23 cellular contexts compared by ENCODE assay signal in the genomic region with DNA sequence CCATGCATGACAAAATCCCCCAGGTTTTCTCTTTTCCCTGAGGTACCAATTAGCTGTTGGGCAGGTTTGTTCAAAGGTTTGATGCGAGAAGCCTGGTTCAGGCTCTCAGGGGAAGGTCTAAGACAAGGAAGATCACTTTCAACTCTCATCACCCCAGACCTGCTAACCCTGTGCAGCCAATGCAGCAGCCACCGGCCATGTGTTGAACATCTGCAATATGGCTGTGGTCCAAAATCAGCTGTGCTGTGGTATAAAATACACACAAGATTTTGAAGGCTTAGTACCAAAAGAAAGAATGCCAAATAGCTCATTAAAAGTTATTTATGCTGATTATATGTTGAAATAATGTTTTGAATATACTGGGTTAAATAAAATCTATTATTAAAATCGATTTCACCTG. TPM values are rescaled to one million over a fixed set of nuclear protein-coding genes. Genes with fewer than 3 reads are reported as not detected.
DNase-seq lines count a peak whose midpoint lies in the region; ATAC-seq and TF ChIP-seq lines count a peak whose summit lies in the region.
"Had no signal": no experiment of that assay in that cellular context is flagged by ENCODE, and none has a peak within 500 bp of the region (broad histone marks: within the 10 kb centered on the region; RNA-seq: fewer than 3 reads in every experiment).

No MANE protein-coding gene starts in this region.

- peaks cover 11% of the 10 kb centered on the region for H3K36me3 ChIP-seq in BE2C
- H3K36me3 ChIP-seq: colonic mucosa, neural progenitor cell had no signal

- no peak overlapping the region for H3K4me3 Mint-ChIP-seq in glutamatergic neuron (ENCODE audit: unreplicated experiment)
- H3K4me3 Mint-ChIP-seq: activated B cell treated with CpG ODN at 0.5 μM for 24 hours; activated T-helper 17 cell treated with anti-CD3 and anti-CD28 coated beads, Interleukin-2, amount 50 U/mL, for 72 hours; B cell; neural progenitor cell had no signal

- H3K9me3 Mint-ChIP-seq in glutamatergic neuron (ENCODE audit: unreplicated experiment), result no peaks in the 10 kb centered on the region
- H3K9me3 Mint-ChIP-seq: activated B cell treated with CpG ODN at 0.5 μM for 24 hours; activated naive CD4-positive, alpha-beta T cell treated with anti-CD3 and anti-CD28 coated beads, Interleukin-2, amount 50 U/mL, for 72 hours; activated T-helper 17 cell treated with anti-CD3 and anti-CD28 coated beads, Interleukin-2, amount 50 U/mL, for 72 hours; neural progenitor cell had no signal

- H3K27me3 ChIP-seq in BE2C, result no peaks in the 10 kb centered on the region
- H3K27me3 ChIP-seq: body of pancreas, colonic mucosa, gastroesophageal sphincter, neural progenitor cell had no signal

- TF ChIP-seq CTCF in BE2C (IDR thresholded peaks at IDR 0.05; ENCODE audit: low read depth, low read length), result no peak
- TF ChIP-seq CTCF in choroid plexus epithelial cell (conservative IDR thresholded peaks at IDR 0.05; ENCODE audit: low read depth, low read length), result no peak
- no peak for TF ChIP-seq CTCF in glutamatergic neuron (IDR thresholded peaks at IDR 0.05; ENCODE audit: partially characterized antibody, unreplicated experiment)

- H3K27ac Mint-ChIP-seq in glutamatergic neuron (ENCODE audit: unreplicated experiment), result no peak overlapping the region
- H3K27ac Mint-ChIP-seq: activated B cell treated with CpG ODN at 0.5 μM for 24 hours; activated naive CD4-positive, alpha-beta T cell treated with anti-CD3 and anti-CD28 coated beads, Interleukin-2, amount 50 U/mL, for 72 hours; activated T-helper 17 cell treated with anti-CD3 and anti-CD28 coated beads, Interleukin-2, amount 50 U/mL, for 72 hours; B cell; neural progenitor cell; progenitor cell of endocrine pancreas had no signal

- no peaks in the 10 kb centered on the region for H3K36me3 Mint-ChIP-seq in glutamatergic neuron (ENCODE audit: unreplicated experiment)
- H3K36me3 Mint-ChIP-seq: activated naive CD4-positive, alpha-beta T cell treated with anti-CD3 and anti-CD28 coated beads, Interleukin-2, amount 50 U/mL, for 72 hours had no signal

- ATAC-seq in HG03354 (IDR thresholded peaks at IDR 0.05; ENCODE audit: poor library complexity, severe bottlenecking, unreplicated experiment), result no peak
- ATAC-seq in GM21717 (IDR thresholded peaks at IDR 0.05; ENCODE audit: unreplicated experiment), result no peak
- ATAC-seq in GM19467 (IDR thresholded peaks at IDR 0.05; ENCODE audit: unreplicated experiment), result no peak
- ATAC-seq: activated naive CD4-positive, alpha-beta T cell treated with anti-CD3 and anti-CD28 coated beads, Interleukin-2, amount 50 U/mL, for 72 hours; activated T-helper 17 cell treated with anti-CD3 and anti-CD28 coated beads, Interleukin-2, amount 50 U/mL, for 72 hours; body of pancreas; gastroesophageal sphincter had no signal

- DNase-seq in BE2C (peak; percentile 43), LHCN-M2 (ENCODE audit: low read depth) (peak; percentile 7), choroid plexus epithelial cell (ENCODE audit: low read depth) (peak; percentile 73), iris pigment epithelial cell (ENCODE audit: low read depth) (peak; percentile 25), glutamatergic neuron (no peak)
- DNase-seq: activated B cell treated with CpG ODN at 0.5 μM for 24 hours; activated CD4-positive, alpha-beta T cell treated with anti-CD3 and anti-CD28 coated beads, Interleukin-2, amount 50 U/mL, for 4 hours; activated CD8-positive, alpha-beta memory T cell treated with anti-CD3 and anti-CD28 coated beads, Interleukin-2, amount 50 U/mL, for 4 hours; colonic mucosa; DND-41; KBM-7; NCI-H2171; T-helper 9 cell had no signal

- peaks cover 8% of the 10 kb centered on the region for H3K4me1 Mint-ChIP-seq in glutamatergic neuron (ENCODE audit: low read depth, unreplicated experiment)
- H3K4me1 Mint-ChIP-seq: activated B cell treated with CpG ODN at 0.5 μM for 24 hours, B cell had no signal

- H3K4me3 ChIP-seq in BE2C (ENCODE audit: low read depth, low read length) (no peak overlapping the region), choroid plexus epithelial cell (ENCODE audit: low read depth, low read length) (no peak overlapping the region)
- H3K4me3 ChIP-seq: body of pancreas, colonic mucosa, gastroesophageal sphincter, neural progenitor cell had no signal

- H3K27me3 Mint-ChIP-seq in glutamatergic neuron (ENCODE audit: unreplicated experiment), result peaks cover 4% of the 10 kb centered on the region
- H3K27me3 Mint-ChIP-seq: activated B cell treated with CpG ODN at 0.5 μM for 24 hours; activated T-helper 17 cell treated with anti-CD3 and anti-CD28 coated beads, Interleukin-2, amount 50 U/mL, for 72 hours; B cell; progenitor cell of endocrine pancreas had no signal

- H3K9me3 ChIP-seq in BE2C, result no peaks in the 10 kb centered on the region
- H3K9me3 ChIP-seq: body of pancreas, colonic mucosa, gastroesophageal sphincter had no signal

- H3K4me1 ChIP-seq in BE2C, result peaks cover 7% of the 10 kb centered on the region

RNA-seq across cellular contexts. Expression of a gene that starts 58.5 kb away (rescaled TPM):
- polyA plus RNA-seq in BE2C (2012; ENCODE audit: insufficient read depth, insufficient read length, low read depth), result 83.5 TPM
- total RNA-seq in LHCN-M2 (2014; rRNA removed) (1.6 and 3.2 TPM in 2 replicates), glutamatergic neuron (ENCODE audit: unreplicated experiment) (3.0 TPM)
- 10.7 TPM for polyA plus RNA-seq in LHCN-M2 (2012)
